2 cellular contexts compared by ENCODE assay signal in the genomic region with DNA sequence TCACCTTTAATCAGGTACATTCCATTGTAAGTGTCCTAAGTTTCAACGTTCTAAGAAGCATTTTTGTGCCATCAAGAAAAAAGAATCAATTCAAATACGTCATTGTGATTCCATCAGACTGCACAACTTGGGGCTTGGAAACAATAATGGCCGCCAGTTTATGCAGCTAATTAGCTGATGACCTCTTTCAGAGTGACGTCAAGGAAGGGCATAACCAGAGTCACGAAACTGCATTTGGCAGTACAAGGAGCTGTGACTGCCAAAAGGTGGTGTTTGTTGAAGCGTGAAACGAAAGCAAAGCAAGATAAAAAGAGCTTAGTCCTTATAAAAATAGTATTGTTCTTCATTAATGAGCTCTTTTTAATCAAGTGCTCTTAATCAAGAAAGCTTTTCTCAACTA.
TF ChIP-seq lines count a peak whose summit lies in the region.

No MANE protein-coding gene starts in this region.

TF ChIP-seq in IMR-90, 13 proteins besides CTCF, POLR2A, EP300 and RAD21:
- TF ChIP-seq MAFK (IDR thresholded peaks at IDR 0.05; ENCODE audit: low read depth, low read length) (no peak), BHLHE40 (IDR thresholded peaks at IDR 0.05; ENCODE audit: low read depth, low read length) (no peak), RFX5 (IDR thresholded peaks at IDR 0.05; ENCODE audit: low read depth, low read length) (no peak), MAZ (IDR thresholded peaks at IDR 0.05; ENCODE audit: borderline replicate concordance, low read depth, low read length) (no peak), SMC3 (IDR thresholded peaks at IDR 0.05; ENCODE audit: low read depth, low read length) (no peak), RCOR1 (IDR thresholded peaks at IDR 0.05; ENCODE audit: insufficient replicate concordance, low read length) (no peak), NFE2L2 (IDR thresholded peaks at IDR 0.05; ENCODE audit: low read depth, low read length) (no peak), FOS (IDR thresholded peaks at IDR 0.05; ENCODE audit: low read depth, low read length) (no peak), MXI1 (IDR thresholded peaks at IDR 0.05; ENCODE audit: borderline replicate concordance, low read depth, low read length) (no peak), CHD1 (IDR thresholded peaks at IDR 0.05; ENCODE audit: low read depth, low read length) (no peak), CEBPB (IDR thresholded peaks at IDR 0.05; ENCODE audit: low read depth, low read length) (no peak)
- TF ChIP-seq, protein P1, sequence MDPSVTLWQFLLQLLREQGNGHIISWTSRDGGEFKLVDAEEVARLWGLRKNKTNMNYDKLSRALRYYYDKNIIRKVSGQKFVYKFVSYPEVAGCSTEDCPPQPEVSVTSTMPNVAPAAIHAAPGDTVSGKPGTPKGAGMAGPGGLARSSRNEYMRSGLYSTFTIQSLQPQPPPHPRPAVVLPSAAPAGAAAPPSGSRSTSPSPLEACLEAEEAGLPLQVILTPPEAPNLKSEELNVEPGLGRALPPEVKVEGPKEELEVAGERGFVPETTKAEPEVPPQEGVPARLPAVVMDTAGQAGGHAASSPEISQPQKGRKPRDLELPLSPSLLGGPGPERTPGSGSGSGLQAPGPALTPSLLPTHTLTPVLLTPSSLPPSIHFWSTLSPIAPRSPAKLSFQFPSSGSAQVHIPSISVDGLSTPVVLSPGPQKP (IDR thresholded peaks at IDR 0.05; ENCODE audit: borderline replicate concordance, low read depth, low read length): no peak
- TF ChIP-seq, protein P2, sequence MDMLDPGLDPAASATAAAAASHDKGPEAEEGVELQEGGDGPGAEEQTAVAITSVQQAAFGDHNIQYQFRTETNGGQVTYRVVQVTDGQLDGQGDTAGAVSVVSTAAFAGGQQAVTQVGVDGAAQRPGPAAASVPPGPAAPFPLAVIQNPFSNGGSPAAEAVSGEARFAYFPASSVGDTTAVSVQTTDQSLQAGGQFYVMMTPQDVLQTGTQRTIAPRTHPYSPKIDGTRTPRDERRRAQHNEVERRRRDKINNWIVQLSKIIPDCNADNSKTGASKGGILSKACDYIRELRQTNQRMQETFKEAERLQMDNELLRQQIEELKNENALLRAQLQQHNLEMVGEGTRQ (IDR thresholded peaks at IDR 0.05; ENCODE audit: low read depth, low read length): no peak

TF ChIP-seq in HepG2, 621 proteins besides CTCF, POLR2A, EP300 and RAD21:
- TF ChIP-seq CREB1 (IDR thresholded peaks at IDR 0.05) (peak; percentile 50; the same call in 1 of the 2 replicates), CREB1 (CRISPR knock-in tag; IDR thresholded peaks at IDR 0.05) (no peak), ZNF629 (CRISPR knock-in tag; conservative IDR thresholded peaks at IDR 0.05) (no peak)
- TF ChIP-seq, protein P3, sequence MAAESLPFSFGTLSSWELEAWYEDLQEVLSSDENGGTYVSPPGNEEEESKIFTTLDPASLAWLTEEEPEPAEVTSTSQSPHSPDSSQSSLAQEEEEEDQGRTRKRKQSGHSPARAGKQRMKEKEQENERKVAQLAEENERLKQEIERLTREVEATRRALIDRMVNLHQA (CRISPR knock-in tag; IDR thresholded peaks at IDR 0.05): no peak
- TF ChIP-seq, protein P4, sequence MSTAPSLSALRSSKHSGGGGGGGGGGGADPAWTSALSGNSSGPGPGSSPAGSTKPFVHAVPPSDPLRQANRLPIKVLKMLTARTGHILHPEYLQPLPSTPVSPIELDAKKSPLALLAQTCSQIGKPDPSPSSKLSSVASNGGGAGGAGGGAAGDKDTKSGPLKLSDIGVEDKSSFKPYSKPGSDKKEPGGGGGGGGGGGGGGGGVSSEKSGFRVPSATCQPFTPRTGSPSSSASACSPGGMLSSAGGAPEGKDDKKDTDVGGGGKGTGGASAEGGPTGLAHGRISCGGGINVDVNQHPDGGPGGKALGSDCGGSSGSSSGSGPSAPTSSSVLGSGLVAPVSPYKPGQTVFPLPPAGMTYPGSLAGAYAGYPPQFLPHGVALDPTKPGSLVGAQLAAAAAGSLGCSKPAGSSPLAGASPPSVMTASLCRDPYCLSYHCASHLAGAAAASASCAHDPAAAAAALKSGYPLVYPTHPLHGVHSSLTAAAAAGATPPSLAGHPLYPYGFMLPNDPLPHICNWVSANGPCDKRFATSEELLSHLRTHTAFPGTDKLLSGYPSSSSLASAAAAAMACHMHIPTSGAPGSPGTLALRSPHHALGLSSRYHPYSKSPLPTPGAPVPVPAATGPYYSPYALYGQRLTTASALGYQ (CRISPR knock-in tag; IDR thresholded peaks at IDR 0.05): no peak
